ENCODE assay signal across 8 cellular contexts in the genomic region with DNA sequence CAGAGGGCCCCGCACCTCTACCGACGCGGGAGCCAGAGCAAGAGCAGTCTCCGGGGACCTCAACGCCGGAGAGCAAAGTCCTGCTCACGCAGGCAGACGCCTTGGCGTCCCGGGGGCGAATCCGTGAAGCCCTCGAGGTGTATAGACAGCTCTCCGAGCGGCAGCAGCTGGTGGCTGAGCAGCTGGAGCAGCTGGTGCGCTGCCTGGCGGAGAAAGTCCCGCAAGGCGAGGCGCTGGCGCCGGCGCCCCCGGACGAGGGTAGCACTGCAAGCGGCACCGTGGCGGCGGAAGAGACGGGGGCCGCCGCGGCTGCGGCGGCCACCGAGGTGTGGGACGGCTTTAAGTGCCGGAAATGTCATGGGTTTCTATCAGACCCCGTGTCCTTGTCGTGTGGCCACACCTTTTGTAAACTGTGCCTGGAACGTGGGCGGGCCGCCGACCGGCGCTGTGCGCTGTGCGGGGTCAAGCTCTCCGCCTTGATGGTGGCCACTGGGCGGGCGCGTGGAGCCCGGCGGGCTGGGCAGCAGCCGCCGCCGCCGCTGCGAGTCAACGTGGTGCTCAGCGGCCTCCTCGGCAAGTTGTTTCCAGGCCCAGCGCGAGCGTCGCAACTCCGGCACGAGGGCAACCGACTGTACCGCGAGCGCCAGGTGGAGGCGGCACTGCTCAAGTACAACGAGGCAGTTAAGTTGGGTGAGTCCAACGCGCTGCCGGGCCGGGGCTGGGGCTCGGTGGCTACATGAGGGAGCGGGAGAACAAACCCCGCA. TPM values are rescaled to one million over a fixed set of nuclear protein-coding genes. Genes with fewer than 3 reads are reported as not detected.
DNase-seq lines count a peak whose midpoint lies in the region; ATAC-seq and TF ChIP-seq lines count a peak whose summit lies in the region.

No MANE protein-coding gene starts in this region.

- WGBS in lower leg skin, 2 donors, result 0 to 47% methylated on average over 1 to 82 of the region's 82 CpGs

- ATAC-seq in GM18498 (IDR thresholded peaks at IDR 0.05; ENCODE audit: unreplicated experiment), result peak; percentile 59

- H3K4me3 ChIP-seq in lower leg skin (ENCODE audit: low read depth, poor library complexity, severe bottlenecking), result peak overlapping the region; percentile 30

- TF ChIP-seq CTCF in lower leg skin (IDR thresholded peaks at IDR 0.05), result no peak

- TF ChIP-seq POLR2A in lower leg skin (IDR thresholded peaks at IDR 0.05), result no peak

- intact Hi-C loops in lower leg skin (cut with DNase I; ENCODE audit: low total_unique reads), result no loop called here

- DNase-seq in HuH-7 (ENCODE audit: low spot score), result peak; percentile 60
- peak; percentile 16 for DNase-seq in UCSD-AML1 (lab: John Stamatoyannopoulos, UW; ENCODE audit: unreplicated experiment)
- peak; percentile 59 for DNase-seq in central memory CD4-positive, alpha-beta T cell
- peak in 1 of 2 donors; percentile 86 for DNase-seq in lower leg skin (ENCODE audit: low spot score in 2 of 2)
- peak; percentile 8 to 27 for DNase-seq in stimulated activated CD8-positive, alpha-beta memory T cell treated with anti-CD3 and anti-CD28 coated beads, Interleukin-15, amount 100 ng/mL, for 4 hours (ENCODE audit: low read depth in 2 of 2)
- no peak for DNase-seq in globus pallidus (ENCODE audit: low spot score)
- no peak for DNase-seq in COLO829 (ENCODE audit: low spot score)

RNA-seq across cellular contexts. Expression of a gene that starts 0.7 kb away (rescaled TPM):
- total RNA-seq in lower leg skin, result 1 to 10 TPM; 1.8 to 3.2 (median 2.7) TPM

Comparison
In these comparisons a context has a peak if more than half of its experiments do, and no peak if none do; other contexts are left out.
1. DNase-seq: peak in HuH-7 (single experiment), UCSD-AML1 (single experiment), central memory CD4-positive, alpha-beta T cell (single experiment) and stimulated activated CD8-positive, alpha-beta memory T cell treated with anti-CD3 and anti-CD28 coated beads, Interleukin-15, amount 100 ng/mL, for 4 hours (2 of 2); none in globus pallidus (single experiment) and COLO829 (single experiment).